ENCODE assay signal across 22 cellular contexts in the genomic region with DNA sequence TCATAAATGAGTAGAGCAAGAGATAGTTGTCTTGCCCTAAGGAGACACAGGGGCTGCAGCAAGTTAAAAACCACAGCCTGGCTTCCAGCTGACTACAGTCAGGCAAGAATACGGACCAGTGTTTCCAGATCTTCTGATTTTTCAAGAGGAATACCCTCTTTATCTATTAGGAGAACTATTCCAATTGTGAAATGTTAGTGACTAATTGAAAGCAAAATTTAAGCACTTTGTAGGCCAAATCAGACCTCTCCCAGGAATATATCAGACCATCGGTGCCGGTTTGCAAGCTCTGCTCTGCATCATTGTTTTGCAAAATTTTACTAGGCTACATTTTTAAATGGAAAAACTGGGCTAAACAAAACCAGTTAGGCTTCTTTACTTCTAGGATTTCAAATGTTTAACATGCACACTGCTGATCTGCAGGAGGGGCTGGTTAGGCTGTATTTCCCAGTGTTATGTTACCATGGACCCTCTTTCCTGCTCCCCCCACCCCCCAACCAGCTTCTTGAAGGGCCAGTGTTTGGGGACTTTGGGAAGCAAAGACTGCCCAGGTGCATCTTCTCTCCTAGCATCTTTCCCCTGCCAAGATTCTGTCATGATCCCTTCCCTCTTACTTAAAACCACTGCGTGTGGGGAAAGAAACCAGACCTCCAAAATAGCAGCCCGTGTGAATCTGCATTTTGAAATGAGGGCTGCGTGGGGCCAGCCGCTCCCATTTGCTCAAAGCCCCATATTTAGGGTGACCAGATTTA. TPM values are rescaled to one million over a fixed set of nuclear protein-coding genes. Genes with fewer than 3 reads are reported as not detected.
A peak's percentile ranks its signal among the peaks of the same experiment; 100 is the strongest.
DNase-seq lines count a peak whose midpoint lies in the region; ATAC-seq, FAIRE-seq and TF ChIP-seq lines count a peak whose summit lies in the region.
"Had no signal": no experiment of that assay in that cellular context is flagged by ENCODE, and none has a peak within 500 bp of the region (broad histone marks: within the 10 kb centered on the region; RNA-seq: fewer than 3 reads in every experiment).

No MANE protein-coding gene starts in this region.

- H3K36me3 ChIP-seq in NT2/D1 (ENCODE audit: insufficient read depth, insufficient read length, low read length): no peaks in the 10 kb centered on the region

- TF ChIP-seq EP300 in A549 (IDR thresholded peaks at IDR 0.05): no peak

- no peak for TF ChIP-seq POLR2A in A549 (IDR thresholded peaks at IDR 0.05; ENCODE audit: low read length)

- peaks cover 57% of the 10 kb centered on the region for H3K4me1 ChIP-seq in A549
- H3K4me1 ChIP-seq in NT2/D1 (ENCODE audit: insufficient read depth, insufficient read length): peaks cover 8% of the 10 kb centered on the region

- H3K4me1 Mint-ChIP-seq in nephron progenitor cell: peaks cover 83% of the 10 kb centered on the region

- H3K4me3 ChIP-seq in A549 (no peak overlapping the region), NT2/D1 (ENCODE audit: insufficient read length, low read depth) (no peak overlapping the region), fibroblast of pulmonary artery (replicated peaks; ENCODE audit: low read depth, low read length) (no peak overlapping the region)

- no peaks in the 10 kb centered on the region for H3K9me3 ChIP-seq in A549
- no peaks in the 10 kb centered on the region for H3K9me3 ChIP-seq in NT2/D1 (ENCODE audit: insufficient read depth, low read length)

- no peaks in the 10 kb centered on the region for H3K9me3 Mint-ChIP-seq in nephron progenitor cell
- H3K9me3 Mint-ChIP-seq: activated B cell treated with CpG ODN at 0.5 μM for 24 hours; activated T-helper 2 cell treated with anti-CD3 and anti-CD28 coated beads, Interferon-gamma antibody, Interleukin-2, Interleukin-4, amounts not matched to agents 10 μg/mL and 5 μg/mL and 100 μg/mL, durations not matched to agents 14 hours and 24 hours and 36 hours; CD4-positive, alpha-beta memory T cell; central memory CD8-positive, alpha-beta T cell; stimulated activated naive B cell treated with anti-CD40 and anti-IgM and Interleukin-4, amounts not matched to agents 10 μg/mL and 1 μg/mL and 100 μg/mL, for 72 hours had no signal

- 83% methylated on average over 7 of the region's 7 CpGs for WGBS in A549 (ENCODE audit: missing lambda C conversion rate)

- DNase-seq in A549 (ENCODE audit: low read depth in 1 of 2, low spot score in 1 of 2) (no peak), NT2/D1 (ENCODE audit: low read depth, low spot score) (no peak), fibroblast of pulmonary artery (ENCODE audit: low read depth) (peak; percentile 77), nephron progenitor cell (no peak), NCI-H446 treated with DMSO at 0.1 percent for 48 hours (lab: John Stamatoyannopoulos, UW) (no peak)
- DNase-seq in activated T-cell treated with anti-CD3 and anti-CD28 coated beads, Interleukin-2, amount 50 U/mL, for 1 hour: no peak
- no peak for DNase-seq in stimulated activated CD4-positive, alpha-beta T cell treated with anti-CD3 and anti-CD28 coated beads, Interleukin-2, amount 100 ng/mL, for 48 hours
- DNase-seq: activated B cell treated with CpG ODN at 0.5 μM for 24 hours; activated CD8-positive, alpha-beta memory T cell treated with anti-CD3 and anti-CD28 coated beads for 24 hours; CD4-positive, alpha-beta memory T cell; DMS79 treated with DMSO at 0.1 percent for 48 hours; kidney; NCI-H1092; NCI-H82; stimulated activated naive B cell treated with anti-CD40 and anti-IgM and Interleukin-4, amounts not matched to agents 10 μg/mL and 1 μg/mL and 100 μg/mL, for 72 hours; T-helper 1 cell had no signal

- POLR2A ChIA-PET in A549 (lab: Yijun Ruan, JAX): no interaction called here

- peak overlapping the region; percentile 12 for H3K4me3 Mint-ChIP-seq in nephron progenitor cell
- H3K4me3 Mint-ChIP-seq: activated B cell treated with CpG ODN at 0.5 μM for 24 hours; CD4-positive, alpha-beta memory T cell; central memory CD8-positive, alpha-beta T cell; stimulated activated naive B cell treated with anti-CD40 and anti-IgM and Interleukin-4, amounts not matched to agents 10 μg/mL and 1 μg/mL and 100 μg/mL, for 72 hours had no signal

- no peak for FAIRE-seq in A549 (lab: Jason Lieb, UNC)
- FAIRE-seq: GM19239, kidney had no signal

- H3K27ac ChIP-seq in A549: peak overlapping the region in 1 of 2 experiments; percentile 87; a peak in 4 of 6 replicates
- H3K27ac ChIP-seq: HL-60, KMS-11 had no signal

- TF ChIP-seq CTCF in A549 (IDR thresholded peaks at IDR 0.05) (no peak), fibroblast of pulmonary artery (IDR thresholded peaks at IDR 0.05; ENCODE audit: low read length, missing control alignments) (no peak), nephron progenitor cell (IDR thresholded peaks at IDR 0.05) (no peak)

- peaks cover 2% of the 10 kb centered on the region for H3K27me3 ChIP-seq in NT2/D1 (ENCODE audit: insufficient read depth, insufficient read length)

- peak overlapping the region; percentile 97; the same call in 1 of the 3 replicates for H3K4me2 ChIP-seq in A549
- H3K4me2 ChIP-seq: KMS-11 had no signal

- H3K27me3 Mint-ChIP-seq in nephron progenitor cell (ENCODE audit: low read depth, poor library complexity): peaks cover 11% of the 10 kb centered on the region

- no peak for TF ChIP-seq RAD21 in A549 (conservative IDR thresholded peaks at IDR 0.05 in 1 of 2, IDR thresholded peaks at IDR 0.05 in 1 of 2)

- ATAC-seq in A549 (no peak), HG03469 (IDR thresholded peaks at IDR 0.05; ENCODE audit: unreplicated experiment) (no peak)
- ATAC-seq: stimulated activated naive B cell treated with anti-CD40 and anti-IgM and Interleukin-4, amounts not matched to agents 10 μg/mL and 1 μg/mL and 100 μg/mL, for 72 hours had no signal

- H3K9ac ChIP-seq in NT2/D1 (ENCODE audit: insufficient read length, low read depth): peak overlapping the region; percentile 73
- H3K9ac ChIP-seq: KMS-11 had no signal

- CTCF ChIA-PET in A549 (lab: Yijun Ruan, JAX): interaction anchor here (0.9 to 6.9 kb wide), 7 partner anchors 7 to 113 kb away, joined by 3 to 75 read pairs (median 3); no protein-coding TSS in a partner anchor

- no peak overlapping the region for H3K27ac Mint-ChIP-seq in nephron progenitor cell
- H3K27ac Mint-ChIP-seq: activated B cell treated with CpG ODN at 0.5 μM for 24 hours; activated T-helper 2 cell treated with anti-CD3 and anti-CD28 coated beads, Interferon-gamma antibody, Interleukin-2, Interleukin-4, amounts not matched to agents 10 μg/mL and 5 μg/mL and 100 μg/mL, durations not matched to agents 14 hours and 24 hours and 36 hours; CD4-positive, alpha-beta memory T cell; stimulated activated naive B cell treated with anti-CD40 and anti-IgM and Interleukin-4, amounts not matched to agents 10 μg/mL and 1 μg/mL and 100 μg/mL, for 72 hours had no signal

- no peaks in the 10 kb centered on the region for H3K36me3 Mint-ChIP-seq in nephron progenitor cell (ENCODE audit: low read depth)
- H3K36me3 Mint-ChIP-seq: CD4-positive, alpha-beta memory T cell; stimulated activated naive B cell treated with anti-CD40 and anti-IgM and Interleukin-4, amounts not matched to agents 10 μg/mL and 1 μg/mL and 100 μg/mL, for 72 hours had no signal

TF ChIP-seq in A549, 52 proteins besides CTCF, POLR2A, EP300 and RAD21 (continues in another document):
- no peak for TF ChIP-seq HEYL (CRISPR knock-in tag; IDR thresholded peaks at IDR 0.05)
- TF ChIP-seq ZC3H11A (IDR thresholded peaks at IDR 0.05): no peak
- TF ChIP-seq CHD2 (IDR thresholded peaks at IDR 0.05; ENCODE audit: low read length, partially characterized antibody): no peak
- no peak for TF ChIP-seq ZFP36 (IDR thresholded peaks at IDR 0.05; ENCODE audit: borderline replicate concordance, partially characterized antibody)
- no peak for TF ChIP-seq RARB (CRISPR knock-in tag; IDR thresholded peaks at IDR 0.05)
- TF ChIP-seq CBX2 (IDR thresholded peaks at IDR 0.05; ENCODE audit: borderline replicate concordance, low read depth): no peak
- TF ChIP-seq, protein P1, sequence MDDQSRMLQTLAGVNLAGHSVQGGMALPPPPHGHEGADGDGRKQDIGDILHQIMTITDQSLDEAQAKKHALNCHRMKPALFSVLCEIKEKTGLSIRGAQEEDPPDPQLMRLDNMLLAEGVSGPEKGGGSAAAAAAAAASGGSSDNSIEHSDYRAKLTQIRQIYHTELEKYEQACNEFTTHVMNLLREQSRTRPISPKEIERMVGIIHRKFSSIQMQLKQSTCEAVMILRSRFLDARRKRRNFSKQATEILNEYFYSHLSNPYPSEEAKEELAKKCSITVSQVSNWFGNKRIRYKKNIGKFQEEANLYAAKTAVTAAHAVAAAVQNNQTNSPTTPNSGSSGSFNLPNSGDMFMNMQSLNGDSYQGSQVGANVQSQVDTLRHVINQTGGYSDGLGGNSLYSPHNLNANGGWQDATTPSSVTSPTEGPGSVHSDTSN (IDR thresholded peaks at IDR 0.05): no peak
- TF ChIP-seq JUN (IDR thresholded peaks at IDR 0.05): no peak
- TF ChIP-seq GATA3 (IDR thresholded peaks at IDR 0.05; ENCODE audit: borderline replicate concordance): no peak
- TF ChIP-seq NR3C1 (IDR thresholded peaks at IDR 0.05): no peak
- no peak for TF ChIP-seq NPAS2 (CRISPR knock-in tag; IDR thresholded peaks at IDR 0.05; ENCODE audit: borderline replicate concordance)
- no peak for TF ChIP-seq FOSL2 (IDR thresholded peaks at IDR 0.05)
- TF ChIP-seq FOSL2 (CRISPR knock-in tag; IDR thresholded peaks at IDR 0.05): no peak

RNA-seq across cellular contexts. Expression of gene ARSI, which starts 1.1 kb away (rescaled TPM):
- polyA plus RNA-seq in A549 (2011; rRNA removed) (2.9 and 3.2 TPM in 2 replicates), A549 (2017; fragmentation: RNase III; extraction: RNeasy Plus Mini Kit Qiagen cat#74134 plus additional on column Dnase treatment) (17.4 to 24.1 TPM (median 22.0 TPM) in 3 replicates)
- polyA plus RNA-seq in A549 (2012; cell fraction: cytosol; rRNA removed): 10.5 and 13.8 TPM in 2 replicates
- 24.0 and 29.6 TPM in 2 replicates for polyA plus RNA-seq in A549 (2012; cell fraction: nucleus; rRNA removed)
- polyA minus RNA-seq in A549 (2011; rRNA and poly(A)+ RNA removed): 3.4 and 5.7 TPM in 2 replicates
- polyA plus RNA-seq: CD4-positive, alpha-beta memory T cell had no signal

RNA-seq across cellular contexts. Expression of gene CAMK2A, which starts 14.3 kb away (rescaled TPM):
- polyA plus RNA-seq in A549 (2011; rRNA removed): 0.09 and 0.19 TPM in 2 replicates
- polyA plus RNA-seq in A549 (2012; cell fraction: cytosol; rRNA removed): 0.07 and 0.14 TPM in 2 replicates
- 1.2 and 1.9 TPM in 2 replicates for polyA plus RNA-seq in A549 (2012; cell fraction: nucleus; rRNA removed)
- 0.67 to 1.6 TPM (median 0.93 TPM) in 3 replicates for polyA plus RNA-seq in A549 (2017; fragmentation: RNase III; extraction: RNeasy Plus Mini Kit Qiagen cat#74134 plus additional on column Dnase treatment)
- 0.45 and 0.54 TPM in 2 replicates for polyA minus RNA-seq in A549 (2011; rRNA and poly(A)+ RNA removed)
- polyA plus RNA-seq: CD4-positive, alpha-beta memory T cell had no signal

RNA-seq across cellular contexts. Expression of gene TCOF1, which starts 53.7 kb away (rescaled TPM):
- polyA plus RNA-seq in A549 (2011; rRNA removed) (17.5 and 20.9 TPM in 2 replicates), A549 (2017; fragmentation: RNase III; extraction: RNeasy Plus Mini Kit Qiagen cat#74134 plus additional on column Dnase treatment) (44.2 to 50.7 TPM (median 47.1 TPM) in 3 replicates)
- polyA plus RNA-seq in A549 (2012; cell fraction: cytosol; rRNA removed): 45.2 and 47.7 TPM in 2 replicates
- 94.3 and 116 TPM in 2 replicates for polyA plus RNA-seq in A549 (2012; cell fraction: nucleus; rRNA removed)
- 24.9 and 30.8 TPM in 2 replicates for polyA minus RNA-seq in A549 (2011; rRNA and poly(A)+ RNA removed)
